ENCODE assay signal across 26 cellular contexts in the genomic region with DNA sequence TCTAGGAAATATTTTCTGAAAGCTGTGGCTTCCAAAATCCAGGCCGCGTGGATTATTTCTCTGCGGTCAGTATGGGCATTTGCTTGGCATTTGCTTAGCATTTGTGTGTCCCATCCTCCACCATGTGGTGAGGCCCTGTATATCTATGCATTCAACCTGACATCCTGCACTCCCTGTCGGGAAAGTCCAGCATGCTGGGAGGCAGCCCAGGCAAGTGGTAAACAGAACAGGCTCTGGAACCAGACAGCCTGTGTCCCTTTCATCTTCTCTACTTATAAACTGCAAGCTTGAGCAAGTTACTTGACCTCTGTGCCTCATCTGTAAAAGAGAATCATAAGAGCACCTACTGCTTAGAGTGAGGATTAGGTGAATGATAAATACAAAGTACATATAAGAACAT.
"Had no signal": no experiment of that assay in that cellular context is flagged by ENCODE, and none has a peak within 500 bp of the region (broad histone marks: within the 10 kb centered on the region; RNA-seq: fewer than 3 reads in every experiment).

No MANE protein-coding gene starts in this region.

- H3K36me3 ChIP-seq: breast epithelium, esophagus muscularis mucosa, gastrocnemius medialis, heart left ventricle, spleen, vagina, WERI-Rb-1 had no signal

- ATAC-seq: activated CD4-positive, alpha-beta T cell treated with anti-CD3 and anti-CD28 coated beads for 36 hours; activated T-helper 17 cell treated with anti-CD3 and anti-CD28 coated beads, Interleukin-2, amount 50 U/mL, for 72 hours; gastrocnemius medialis; heart left ventricle; left lobe of liver; natural killer cell treated with Interleukin-12 subunit alpha and Interleukin-12 subunit beta and Interleukin-15 and Interleukin-18, amount 100 ng/mL, for 72 hours had no signal

- DNase-seq: activated CD4-positive, alpha-beta T cell treated with anti-CD3 and anti-CD28 coated beads for 36 hours; activated CD4-positive, alpha-beta T cell treated with anti-CD3 and anti-CD28 coated beads, Interleukin-2, amount 50 U/mL, for 4 hours; activated CD8-positive, alpha-beta memory T cell treated with anti-CD3 and anti-CD28 coated beads for 24 hours; activated CD8-positive, alpha-beta memory T cell treated with anti-CD3 and anti-CD28 coated beads, Interleukin-2, amount 50 U/mL, for 4 hours; activated naive CD4-positive, alpha-beta T cell; activated naive CD8-positive, alpha-beta T cell treated with anti-CD3 and anti-CD28 coated beads for 36 hours; activated T-cell treated with anti-CD3 and anti-CD28 coated beads, Interleukin-2, amount 50 U/mL, for 24 hours; gastrocnemius medialis; heart left ventricle; occipital lobe; retina; spleen; stimulated activated CD4-positive, alpha-beta T cell treated with anti-CD3 and anti-CD28 coated beads, Interleukin-4, amount 100 ng/mL, for 1 hour; stimulated activated naive CD4-positive, alpha-beta T cell; testis; WERI-Rb-1 had no signal

- H3K9me3 ChIP-seq: breast epithelium, esophagus muscularis mucosa, gastrocnemius medialis, heart left ventricle, spleen, testis, vagina had no signal

- FAIRE-seq: astrocyte, TTC549 had no signal

- H3K4me3 ChIP-seq: breast epithelium, coronary artery, esophagus muscularis mucosa, gastrocnemius medialis, heart left ventricle, lung, spleen, testis, vagina had no signal

- H3K4me1 ChIP-seq: breast epithelium, gastrocnemius medialis, heart left ventricle, spleen, testis, vagina had no signal

- H3K27ac ChIP-seq: breast epithelium, coronary artery, esophagus muscularis mucosa, gastrocnemius medialis, heart left ventricle, spleen, testis, vagina, WERI-Rb-1 had no signal

- H3K27me3 ChIP-seq: breast epithelium, esophagus muscularis mucosa, gastrocnemius medialis, heart left ventricle, spleen, testis, vagina had no signal
